8 cellular contexts compared by ENCODE assay signal in genomic region chr13:80341771-80342271, GRCh38. TPM values are rescaled to one million over a fixed set of nuclear protein-coding genes. Genes with fewer than 3 reads are reported as not detected.
DNase-seq lines count a peak whose midpoint lies in the region; ATAC-seq and TF ChIP-seq lines count a peak whose summit lies in the region.

No MANE protein-coding gene starts in this region.

- no peaks in the 10 kb centered on the region for H3K9me2 ChIP-seq in PC-3 (replicated peaks; ENCODE audit: low read length)

- ATAC-seq in PC-3 (0 out of 2 replicates have a peak, but pooled peaks have one; percentile 2), right lobe of liver (peak in 2 of 4 donors; percentile 1), GM18498 (IDR thresholded peaks at IDR 0.05; ENCODE audit: unreplicated experiment) (no peak)

- H3K9me3 Mint-ChIP-seq in activated naive CD4-positive, alpha-beta T cell treated with anti-CD3 and anti-CD28 coated beads, Interleukin-2, amount 10 ng/mL, durations not matched to agents 7 days and 5 days = no peaks in the 10 kb centered on the region
- H3K9me3 Mint-ChIP-seq in activated naive CD4-positive, alpha-beta T cell treated with anti-CD3 and anti-CD28 coated beads for 36 hours = no peaks in the 10 kb centered on the region

- no TSS peak for BruUV-seq in PC-3 (replicated peaks; lab: Mats Ljungman, UMichigan)

- no peaks in the 10 kb centered on the region for H3F3A ChIP-seq in PC-3 (ENCODE audit: low read length, unreplicated experiment)

- H3K9me3 ChIP-seq in PC-3 (ENCODE audit: low read length) (no peaks in the 10 kb centered on the region), right lobe of liver (no peaks in the 10 kb centered on the region), thymus (ENCODE audit: control insufficient read depth) (no peaks in the 10 kb centered on the region)

- H3K27me3 Mint-ChIP-seq in activated naive CD4-positive, alpha-beta T cell treated with anti-CD3 and anti-CD28 coated beads, Interleukin-2, amount 10 ng/mL, durations not matched to agents 7 days and 5 days = peaks cover 27% of the 10 kb centered on the region
- H3K27me3 Mint-ChIP-seq in activated naive CD4-positive, alpha-beta T cell treated with anti-CD3 and anti-CD28 coated beads for 36 hours (ENCODE audit: low read depth) = peaks cover 53% of the 10 kb centered on the region

- POLR2A ChIA-PET in PC-3 (lab: Charles Lee; ENCODE audit: unreplicated experiment) = interaction anchor here (0.6 to 1.0 kb wide), 12 partner anchors 18 to 936 kb away, joined by 3 to 11 read pairs (median 6); partner anchors contain the start of gene RBM26

- H3K27me3 ChIP-seq in PC-3 (ENCODE audit: low read length) (no peaks in the 10 kb centered on the region), right lobe of liver (no peaks in the 10 kb centered on the region), thymus (ENCODE audit: control insufficient read depth, insufficient read depth) (peaks cover 18% of the 10 kb centered on the region)

- no peak overlapping the region for H3K27ac Mint-ChIP-seq in activated naive CD4-positive, alpha-beta T cell treated with anti-CD3 and anti-CD28 coated beads, Interleukin-2, amount 10 ng/mL, durations not matched to agents 7 days and 5 days
- no peak overlapping the region for H3K27ac Mint-ChIP-seq in activated naive CD4-positive, alpha-beta T cell treated with anti-CD3 and anti-CD28 coated beads for 36 hours

- no peak for DNase-seq in activated naive CD4-positive, alpha-beta T cell treated with anti-CD3 and anti-CD28 coated beads, Interleukin-2, amount 10 ng/mL, durations not matched to agents 7 days and 5 days
- no peak for DNase-seq in activated naive CD4-positive, alpha-beta T cell treated with anti-CD3 and anti-CD28 coated beads for 36 hours
- peak; percentile 41 for DNase-seq in PC-3
- DNase-seq in dermis blood vessel endothelial cell = peak; percentile 63
- peak; percentile 41 to 63 (median 62) for DNase-seq in right lobe of liver
- DNase-seq in activated CD8-positive, alpha-beta memory T cell treated with anti-CD3 and anti-CD28 coated beads, Interleukin-2, amount 50 U/mL, for 4 hours = no peak

- peak overlapping the region; percentile 89 for H2AFZ ChIP-seq in PC-3 (ENCODE audit: low read length)

- H3K36me3 Mint-ChIP-seq in activated naive CD4-positive, alpha-beta T cell treated with anti-CD3 and anti-CD28 coated beads, Interleukin-2, amount 10 ng/mL, durations not matched to agents 7 days and 5 days = no peaks in the 10 kb centered on the region
- no peaks in the 10 kb centered on the region for H3K36me3 Mint-ChIP-seq in activated naive CD4-positive, alpha-beta T cell treated with anti-CD3 and anti-CD28 coated beads for 36 hours (ENCODE audit: low read depth)

- TF ChIP-seq POLR2A in right lobe of liver (IDR thresholded peaks at IDR 0.05) = no peak

- H3K4me1 ChIP-seq in PC-3 (ENCODE audit: insufficient read depth, low read length) (peaks cover 13% of the 10 kb centered on the region), right lobe of liver (peaks cover 0 to 12% (median 4%) of the 10 kb centered on the region in 4 donors), thymus (ENCODE audit: control insufficient read depth, insufficient read depth, low read length) (no peaks in the 10 kb centered on the region)

- TF ChIP-seq CTCF in PC-3 (conservative IDR thresholded peaks at IDR 0.05; ENCODE audit: low read depth, low read length) = no peak
- no peak for TF ChIP-seq CTCF in right lobe of liver (IDR thresholded peaks at IDR 0.05)

- CTCF ChIA-PET in activated naive CD4-positive, alpha-beta T cell treated with anti-CD3 and anti-CD28 coated beads, Interleukin-2, amount 10 ng/mL, durations not matched to agents 7 days and 5 days (lab: Charles Lee) = interaction anchor here (0.9 to 2.0 kb wide), 6 partner anchors 14 to 662 kb away, joined by 3 to 6 read pairs (median 4); no protein-coding TSS in a partner anchor
- CTCF ChIA-PET in activated naive CD4-positive, alpha-beta T cell treated with anti-CD3 and anti-CD28 coated beads for 36 hours (lab: Charles Lee) = interaction anchor here (0.5 to 2.8 kb wide), 6 partner anchors 7 to 1678 kb away, joined by 3 to 13 read pairs (median 4); no protein-coding TSS in a partner anchor
- CTCF ChIA-PET in PC-3 (lab: Charles Lee) = interaction anchor here (0.6 to 1.3 kb wide), 5 partner anchors 138 to 676 kb away, joined by 3 to 8 read pairs (median 3); no protein-coding TSS in a partner anchor

- peak overlapping the region; percentile 99 for H3K4me2 ChIP-seq in PC-3 (ENCODE audit: low read length)

- peaks cover 22% of the 10 kb centered on the region for H3K4me1 Mint-ChIP-seq in activated naive CD4-positive, alpha-beta T cell treated with anti-CD3 and anti-CD28 coated beads, Interleukin-2, amount 10 ng/mL, durations not matched to agents 7 days and 5 days
- peaks cover 8% of the 10 kb centered on the region for H3K4me1 Mint-ChIP-seq in activated naive CD4-positive, alpha-beta T cell treated with anti-CD3 and anti-CD28 coated beads for 36 hours (ENCODE audit: low read depth)

- peaks cover 40% of the 10 kb centered on the region for H3K79me2 ChIP-seq in PC-3 (ENCODE audit: low read length)

- peak overlapping the region; percentile 7 for H3K4me3 Mint-ChIP-seq in activated naive CD4-positive, alpha-beta T cell treated with anti-CD3 and anti-CD28 coated beads, Interleukin-2, amount 10 ng/mL, durations not matched to agents 7 days and 5 days
- no peak overlapping the region for H3K4me3 Mint-ChIP-seq in activated naive CD4-positive, alpha-beta T cell treated with anti-CD3 and anti-CD28 coated beads for 36 hours

- H3K27ac ChIP-seq in PC-3 (ENCODE audit: low read length) (peak overlapping the region; percentile 91), right lobe of liver (peak overlapping the region; percentile 95 to 98 (median 97)), thymus (ENCODE audit: low read depth) (peak overlapping the region; percentile 92)

- H3K36me3 ChIP-seq in PC-3 (ENCODE audit: low read depth, low read length) (peaks cover 6% of the 10 kb centered on the region), right lobe of liver (peaks cover 0 to 4% (median 0%) of the 10 kb centered on the region in 4 donors), thymus (ENCODE audit: control insufficient read depth, insufficient read depth) (no peaks in the 10 kb centered on the region)

- peak overlapping the region; percentile 99 for H3K9ac ChIP-seq in PC-3 (ENCODE audit: low read length)

- peaks cover 36% of the 10 kb centered on the region for H4K20me1 ChIP-seq in PC-3 (ENCODE audit: low read length)

- intact Hi-C loops in activated naive CD4-positive, alpha-beta T cell treated with anti-CD3 and anti-CD28 coated beads for 36 hours (cut with micrococcal nuclease) = loop anchor here (1.0 to 10.0 kb wide), 5 partner anchors 22 to 1737 kb away; partner anchors contain the start of gene POU4F1
- intact Hi-C loops in PC-3 (cut with micrococcal nuclease) = loop anchor here (1.0 to 5.0 kb wide), 7 partner anchors 209 to 663 kb away; no protein-coding TSS in a partner anchor
- intact Hi-C loops in right lobe of liver (cut with DNase I) = loop anchor here in 1 of 2 donors (5.0 kb wide), 1 partner anchor 210 kb away; no protein-coding TSS in a partner anchor

- 0% methylated on average over 9 of the region's 16 CpGs for WGBS in right lobe of liver (ENCODE audit: insufficient coverage, low coverage, low lambda C conversion rate, missing lambda C conversion rate)
- 2% methylated on average over 16 of the region's 16 CpGs for WGBS in thymus

- H3K4me3 ChIP-seq in PC-3 (ENCODE audit: low read length) (peak overlapping the region; percentile 99), right lobe of liver (peak overlapping the region; percentile 83 to 89 (median 87)), thymus (ENCODE audit: low read length) (peak overlapping the region; percentile 78)

RNA-seq across cellular contexts. Expression of gene SPRY2, which starts 0.9 kb away (rescaled TPM):
- total RNA-seq in activated naive CD4-positive, alpha-beta T cell treated with anti-CD3 and anti-CD28 coated beads for 36 hours = under 1 TPM; 0.26 to 0.44 TPM
- 16.5 and 19.0 TPM in 2 replicates for total RNA-seq in PC-3 (2014; rRNA removed)
- 21.7 and 24.2 TPM in 2 replicates for total RNA-seq in dermis blood vessel endothelial cell
- total RNA-seq in right lobe of liver = 10 to 100 TPM in 3 of 6 experiments, 1 to 10 TPM in 3; 9.4 to 14.7 (median 10.5) TPM
- polyA plus RNA-seq in thymus = 21.6 TPM

Comparison
In these comparisons a context has a peak if more than half of its experiments do, and no peak if none do; other contexts are left out.
1. DNase-seq: peak in PC-3 (single experiment), dermis blood vessel endothelial cell (single experiment) and right lobe of liver (3 of 3); none in activated naive CD4-positive, alpha-beta T cell treated with anti-CD3 and anti-CD28 coated beads, Interleukin-2, amount 10 ng/mL, durations not matched to agents 7 days and 5 days (single experiment), activated naive CD4-positive, alpha-beta T cell treated with anti-CD3 and anti-CD28 coated beads for 36 hours (single experiment) and activated CD8-positive, alpha-beta memory T cell treated with anti-CD3 and anti-CD28 coated beads, Interleukin-2, amount 50 U/mL, for 4 hours (single experiment).
2. RNA of gene SPRY2, which starts 0.9 kb away (total RNA-seq): 21.7 to 24.2 TPM in dermis blood vessel endothelial cell, 16.5 to 19.0 TPM in PC-3 and 9.4 to 14.7 TPM in right lobe of liver; 0.26 to 0.44 TPM in activated naive CD4-positive, alpha-beta T cell treated with anti-CD3 and anti-CD28 coated beads for 36 hours; every median in the first group is over 4 times any median in the second.
3. Peak in every context shown above with its lines, with median percentiles within 50 percentile points of each other: H3K27ac ChIP-seq and H3K4me3 ChIP-seq.